Comparison of ENCODE assay signal across 15 cellular contexts in the genomic region with DNA sequence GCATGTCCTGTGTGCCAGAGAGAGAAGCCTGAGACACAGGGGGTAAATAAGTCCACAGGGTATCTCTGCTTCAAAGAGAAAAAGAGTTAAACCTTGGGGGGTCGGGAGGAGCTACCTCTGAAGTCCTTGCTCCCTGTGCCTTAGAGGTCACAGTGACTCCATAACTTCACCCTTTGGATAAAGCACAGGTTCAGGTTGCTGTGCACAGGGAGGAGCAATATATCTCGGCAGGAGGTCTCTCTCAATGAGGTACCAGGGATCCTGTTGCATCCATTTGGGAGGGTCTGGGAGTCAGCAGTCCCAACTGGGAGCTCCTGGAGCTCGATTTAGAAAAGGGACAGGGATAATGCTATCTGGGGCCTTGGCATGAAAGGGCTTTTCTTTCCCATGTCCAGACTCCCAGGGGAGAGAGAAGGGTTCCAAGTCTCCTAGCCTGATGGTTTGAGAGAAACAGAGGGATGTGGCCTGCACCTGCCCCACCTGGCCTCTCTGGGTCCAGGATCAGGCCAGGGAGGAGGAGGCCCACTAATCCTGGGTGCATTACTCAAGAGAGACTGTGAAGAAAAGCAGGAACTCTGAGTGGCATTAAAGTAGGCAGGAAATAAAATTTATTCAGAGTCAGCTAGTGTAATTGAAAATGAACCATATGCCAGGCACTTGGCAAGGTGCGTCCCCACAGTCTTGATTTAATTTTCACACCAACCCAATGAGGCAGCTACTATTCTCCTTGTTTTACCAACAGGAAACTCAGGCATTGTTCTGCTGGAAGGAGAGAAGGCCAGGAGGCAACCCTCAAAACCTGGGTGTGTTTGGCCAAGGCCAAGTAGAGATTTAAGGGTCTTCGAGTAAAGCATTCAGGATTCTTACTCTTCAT. TPM values are rescaled to one million over a fixed set of nuclear protein-coding genes. Genes with fewer than 3 reads are reported as not detected.
DNase-seq lines count a peak whose midpoint lies in the region; ATAC-seq, FAIRE-seq and TF ChIP-seq lines count a peak whose summit lies in the region.
"Had no signal": no experiment of that assay in that cellular context is flagged by ENCODE, and none has a peak within 500 bp of the region (broad histone marks: within the 10 kb centered on the region; RNA-seq: fewer than 3 reads in every experiment).

No MANE protein-coding gene starts in this region.

- in situ Hi-C loops in IMR-90 (cut with MboI; ENCODE audit: low sequenced_read_pairs), result no loop called here

- WGBS in IMR-90 (ENCODE audit: extremely low coverage in 2 of 2, insufficient read length in 1 of 2), 2 experiments, result no CpG with 5 or more reads among the region's 5 CpGs
- 47 to 57% methylated on average over 5 of the region's 5 CpGs for WGBS in esophagus, 2 donors
- 57 to 69% methylated on average over 4 to 5 of the region's 5 CpGs for WGBS in upper lobe of left lung, 2 donors

- H4K91ac ChIP-seq in IMR-90 (ENCODE audit: insufficient read depth, low read depth, low read length), result no peak overlapping the region; the same call in 1 of the 2 replicates

- BruUV-seq in IMR-90 (replicated peaks; lab: Mats Ljungman, UMichigan), result no TSS peak

- no peak overlapping the region for H3K4me3 ChIP-seq in BLaER1 treated with 17β-estradiol and CSF1 and Interleukin-3, amounts not matched to agents 10 nM and 100 nM
- H3K4me3 ChIP-seq in IMR-90 (ENCODE audit: insufficient read depth, low read depth, low read length) (no peak overlapping the region), esophagus (ENCODE audit: low read depth in 1 of 2, low read length in 2 of 2) (no peak overlapping the region), rectal smooth muscle tissue (ENCODE audit: low read length) (no peak overlapping the region), kidney (ENCODE audit: low read length in 2 of 2) (no peak overlapping the region), upper lobe of left lung (no peak overlapping the region)
- H3K4me3 ChIP-seq: GM23248, hepatocyte, ovary had no signal

- no peak overlapping the region for H2AK9ac ChIP-seq in IMR-90 (replicated peaks; ENCODE audit: low read depth, low read length, poor library complexity)

- no peak overlapping the region for H4K8ac ChIP-seq in IMR-90 (ENCODE audit: low read depth in 2 of 2, low read length in 2 of 2)

- TF ChIP-seq POLR2A in IMR-90 (IDR thresholded peaks at IDR 0.05; ENCODE audit: low read depth, low read length) (no peak), upper lobe of left lung (IDR thresholded peaks at IDR 0.05) (no peak)

- DNase-seq in IMR-90, result no peak
- DNase-seq in kidney, result no peak
- no peak for DNase-seq in upper lobe of left lung
- DNase-seq: activated CD4-positive, alpha-beta T cell treated with anti-CD3 and anti-CD28 coated beads, Interleukin-2, amount 50 U/mL, for 1 hour; ovary had no signal

- peaks cover 0 to 31% (median 0%) of the 10 kb centered on the region in 11 experiments; a peak in 4 of 22 replicates for H4K20me1 ChIP-seq in BLaER1 treated with 17β-estradiol and CSF1 and Interleukin-3, amounts not matched to agents 10 nM and 100 nM
- peaks cover 19% of the 10 kb centered on the region for H4K20me1 ChIP-seq in IMR-90 (ENCODE audit: insufficient read depth, low read length)

- ATAC-seq in IMR-90 (ENCODE audit: low read depth) (no peak), GM21367 (IDR thresholded peaks at IDR 0.05; ENCODE audit: unreplicated experiment) (no peak), upper lobe of left lung (ENCODE audit: low FRiP score in 2 of 2) (no peak)

- peak overlapping the region in 6 of 11 experiments; percentile 22 to 76 (median 70); a peak in 10 of 22 replicates for H3K27ac ChIP-seq in BLaER1 treated with 17β-estradiol and CSF1 and Interleukin-3, amounts not matched to agents 10 nM and 100 nM
- no peak overlapping the region for H3K27ac ChIP-seq in IMR-90 (ENCODE audit: insufficient read depth, low read length)
- peak overlapping the region; percentile 72 to 76 for H3K27ac ChIP-seq in esophagus (ENCODE audit: low read depth in 2 of 2, low read length in 1 of 2)
- H3K27ac ChIP-seq in rectal smooth muscle tissue (ENCODE audit: low read depth, low read length), result peak overlapping the region; percentile 78
- H3K27ac ChIP-seq in kidney (ENCODE audit: low read depth in 2 of 2, low read length in 2 of 2), result no peak overlapping the region
- H3K27ac ChIP-seq in upper lobe of left lung, result peak overlapping the region in 2 of 4 donors; percentile 25 to 60
- H3K27ac ChIP-seq: GM23248, HL-60, ovary had no signal

- no peak for TF ChIP-seq EP300 in upper lobe of left lung (IDR thresholded peaks at IDR 0.05)

- H4K5ac ChIP-seq in IMR-90 (ENCODE audit: low read depth, low read length), result no peak overlapping the region

- H3K4me1 ChIP-seq in BLaER1 treated with 17β-estradiol and CSF1 and Interleukin-3, amounts not matched to agents 10 nM and 100 nM, result peaks cover 42 to 68% (median 54%) of the 10 kb centered on the region in 10 experiments
- peaks cover 25% of the 10 kb centered on the region for H3K4me1 ChIP-seq in IMR-90 (ENCODE audit: control insufficient read depth, insufficient read depth, low read length)
- H3K4me1 ChIP-seq in esophagus (ENCODE audit: control insufficient read depth in 2 of 2, insufficient read depth in 2 of 2, low read length in 1 of 2), result peaks cover 23 to 26% of the 10 kb centered on the region in 2 donors
- peaks cover 67% of the 10 kb centered on the region for H3K4me1 ChIP-seq in rectal smooth muscle tissue (ENCODE audit: control insufficient read depth, insufficient read depth, low read length)
- H3K4me1 ChIP-seq in kidney (ENCODE audit: control insufficient read depth in 1 of 2, insufficient read depth in 1 of 2, low read depth in 1 of 2, low read length in 2 of 2), result peaks cover 28 to 36% of the 10 kb centered on the region in 2 donors
- peaks cover 53 to 68% (median 62%) of the 10 kb centered on the region in 4 donors for H3K4me1 ChIP-seq in upper lobe of left lung

- H3K4me2 ChIP-seq in BLaER1 treated with 17β-estradiol and CSF1 and Interleukin-3, amounts not matched to agents 10 nM and 100 nM, result peak overlapping the region; percentile 68 to 87 (median 78); a peak in 21 of 22 replicates
- H3K4me2 ChIP-seq in IMR-90 (ENCODE audit: low read depth, low read length), result no peak overlapping the region
- H3K4me2 ChIP-seq: hepatocyte had no signal

- TF ChIP-seq RAD21 in IMR-90 (IDR thresholded peaks at IDR 0.05; ENCODE audit: low read length), result no peak

- no peak overlapping the region for H2BK15ac ChIP-seq in IMR-90 (ENCODE audit: low read depth, low read length)

- H2BK120ac ChIP-seq in IMR-90 (ENCODE audit: low read depth, low read length), result no peak overlapping the region

- no peak overlapping the region for H3K18ac ChIP-seq in IMR-90 (ENCODE audit: low read depth, low read length)

- peaks cover 37 to 88% of the 10 kb centered on the region in 2 experiments for H3K79me1 ChIP-seq in IMR-90 (ENCODE audit: low read depth in 1 of 2, low read length in 2 of 2)

- H2BK5ac ChIP-seq in IMR-90 (ENCODE audit: low read depth, low read length, poor library complexity, severe bottlenecking), result no peak overlapping the region

- H2BK20ac ChIP-seq in IMR-90 (ENCODE audit: low read depth, low read length), result no peak overlapping the region

- H3K14ac ChIP-seq in IMR-90 (replicated peaks; ENCODE audit: low read depth, low read length), result 0 out of 2 replicates have a peak overlapping the region, but pooled peaks have one; percentile 71

- H3K4ac ChIP-seq in IMR-90 (ENCODE audit: low read depth, low read length), result no peak overlapping the region

- no peaks in the 10 kb centered on the region for H3K9me3 ChIP-seq in BLaER1 treated with 17β-estradiol and CSF1 and Interleukin-3, amounts not matched to agents 10 nM and 100 nM (replicated peaks in 1 of 11)
- H3K9me3 ChIP-seq in IMR-90 (ENCODE audit: control insufficient read depth, insufficient read depth, low read length), result no peaks in the 10 kb centered on the region
- no peaks in the 10 kb centered on the region for H3K9me3 ChIP-seq in esophagus (ENCODE audit: control insufficient read depth in 2 of 2, insufficient read depth in 1 of 2, low read depth in 1 of 2, low read length in 1 of 2)
- H3K9me3 ChIP-seq in kidney (ENCODE audit: control insufficient read depth in 1 of 2, low read length in 2 of 2), result no peaks in the 10 kb centered on the region
- no peaks in the 10 kb centered on the region for H3K9me3 ChIP-seq in upper lobe of left lung
- H3K9me3 ChIP-seq: ovary had no signal

- no peaks in the 10 kb centered on the region for H3K27me3 ChIP-seq in BLaER1 treated with 17β-estradiol and CSF1 and Interleukin-3, amounts not matched to agents 10 nM and 100 nM
- H3K27me3 ChIP-seq in IMR-90 (ENCODE audit: control insufficient read depth, insufficient read depth, low read length) (no peaks in the 10 kb centered on the region), esophagus (ENCODE audit: control insufficient read depth in 1 of 2, insufficient read depth in 2 of 2, low read length in 2 of 2) (no peaks in the 10 kb centered on the region), rectal smooth muscle tissue (ENCODE audit: control insufficient read depth, insufficient read depth, low read length) (no peaks in the 10 kb centered on the region), upper lobe of left lung (no peaks in the 10 kb centered on the region)
- H3K27me3 ChIP-seq: hepatocyte, ovary had no signal

- no peak overlapping the region for H2AFZ ChIP-seq in IMR-90 (replicated peaks; ENCODE audit: low read length, poor library complexity)
- H2AFZ ChIP-seq: GM23248, hepatocyte had no signal

- intact Hi-C loops in IMR-90 (cut with micrococcal nuclease) (no loop called here), kidney (cut with DNase I) (no loop called here)

- peak overlapping the region in 1 of 11 experiments; percentile 64; a peak in 2 of 22 replicates for H3K9ac ChIP-seq in BLaER1 treated with 17β-estradiol and CSF1 and Interleukin-3, amounts not matched to agents 10 nM and 100 nM
- H3K9ac ChIP-seq in IMR-90 (ENCODE audit: low read depth, low read length), result no peak overlapping the region
- H3K9ac ChIP-seq in rectal smooth muscle tissue (ENCODE audit: low read length), result no peak overlapping the region
- no peak overlapping the region for H3K9ac ChIP-seq in kidney (ENCODE audit: low read length in 2 of 2)
- H3K9ac ChIP-seq: GM23248 had no signal

- TF ChIP-seq CTCF in IMR-90 (conservative IDR thresholded peaks at IDR 0.05; ENCODE audit: low read depth, low read length) (no peak), kidney (IDR thresholded peaks at IDR 0.05; ENCODE audit: borderline replicate concordance, extremely low read depth, insufficient read depth) (no peak), upper lobe of left lung (IDR thresholded peaks at IDR 0.05) (no peak)

- H3K23ac ChIP-seq in IMR-90 (ENCODE audit: low read depth, low read length), result no peak overlapping the region; the same call in 1 of the 2 replicates

- H2AK5ac ChIP-seq in IMR-90 (ENCODE audit: low read depth, low read length), result no peak overlapping the region

- CTCF ChIA-PET in IMR-90 (lab: Yijun Ruan, JAX), result interaction anchor here (0.7 kb wide), 1 partner anchor 13 kb away, joined by 5 read pairs; no protein-coding TSS in a partner anchor

- dilution Hi-C loops in IMR-90 (cut with HindIII; ENCODE audit: low sequenced_read_pairs, unreplicated experiment), result no loop called here

- H3K36me3 ChIP-seq in BLaER1 treated with 17β-estradiol and CSF1 and Interleukin-3, amounts not matched to agents 10 nM and 100 nM, result no peaks in the 10 kb centered on the region
- H3K36me3 ChIP-seq in IMR-90 (ENCODE audit: control insufficient read depth, insufficient read depth, low read length), result 0 out of 2 replicates have a peak, but pooled peaks cover 1% of the 10 kb centered on the region
- H3K36me3 ChIP-seq in esophagus (ENCODE audit: control insufficient read depth in 2 of 2, insufficient read depth in 2 of 2, low read length in 1 of 2), result no peaks in the 10 kb centered on the region
- H3K36me3 ChIP-seq in rectal smooth muscle tissue (ENCODE audit: control insufficient read depth, insufficient read depth, low read length), result no peaks in the 10 kb centered on the region
- no peaks in the 10 kb centered on the region for H3K36me3 ChIP-seq in kidney (ENCODE audit: control insufficient read depth in 1 of 2, insufficient read depth in 2 of 2, low read length in 2 of 2)
- no peaks in the 10 kb centered on the region for H3K36me3 ChIP-seq in upper lobe of left lung
- H3K36me3 ChIP-seq: ovary had no signal

- no peak for FAIRE-seq in kidney (lab: Jason Lieb, UNC)
- FAIRE-seq: endometrium, RCC 7860 had no signal

- H3K9me1 ChIP-seq in IMR-90 (ENCODE audit: insufficient read depth, low read length), result peaks cover 22% of the 10 kb centered on the region

- H3K56ac ChIP-seq in IMR-90 (ENCODE audit: extremely low read depth, insufficient read depth, low read length), result no peak overlapping the region

- POLR2A ChIA-PET in IMR-90 (lab: Charles Lee; ENCODE audit: unreplicated experiment), result no interaction called here

RNA-seq across cellular contexts. Expression of a gene that starts 40.7 kb away (rescaled TPM):
- 4.1 and 4.2 TPM in 2 replicates for total RNA-seq in IMR-90 (2012; rRNA removed)
- 21.2 and 22.6 TPM in 2 replicates for polyA plus RNA-seq in IMR-90 (2012; rRNA removed)
- polyA plus RNA-seq in IMR-90 (2012; cell fraction: cytosol; rRNA removed), result 16.0 and 18.8 TPM in 2 replicates
- 69.3 and 81.4 TPM in 2 replicates for polyA plus RNA-seq in IMR-90 (2012; cell fraction: nucleus; rRNA removed; ENCODE audit: low replicate concordance)
- polyA plus RNA-seq in esophagus, result 10 to 100 TPM; 19.9 to 31.1 TPM
- total RNA-seq in kidney, result 52.3 TPM
- polyA plus RNA-seq in kidney (ENCODE audit: insufficient read depth, low read depth, low replicate concordance), result 33.0 TPM
- total RNA-seq in upper lobe of left lung, result 100 to 1,000 TPM in 1 of 6 donors, 10 to 100 TPM in 5; 33.3 to 119 (median 54.4) TPM
- total RNA-seq: activated T-helper 1 cell treated with anti-CD3 and anti-CD28 coated beads, Interleukin-12 subunit alpha, Interleukin-12 subunit beta, Interleukin-2, Interleukin-4 antibody, amounts not matched to agents 30 ng/mL and 10 ng/mL and 1 ng/mL, durations not matched to agents 14 hours and 24 hours and 36 hours had no signal

Comparison
In these comparisons a context has a peak if more than half of its experiments do, and no peak if none do; other contexts are left out.
1. H3K27ac ChIP-seq: peak in BLaER1 treated with 17β-estradiol and CSF1 and Interleukin-3, amounts not matched to agents 10 nM and 100 nM (6 of 11), esophagus (2 of 2) and rectal smooth muscle tissue (single experiment); none in IMR-90 (single experiment) and kidney (0 of 2).